ENCODE assay signal across 33 cellular contexts in genomic region chr6:159435701-159436100, GRCh38.
"Had no signal": no experiment of that assay in that cellular context is flagged by ENCODE, and none has a peak within 500 bp of the region (broad histone marks: within the 10 kb centered on the region; RNA-seq: fewer than 3 reads in every experiment).

No MANE protein-coding gene starts in this region.

- H3K27me3 ChIP-seq: MG63 had no signal

- H3K36me3 ChIP-seq: MG63 had no signal

- DNase-seq: Karpas-422, Kasumi-1, MG63, MM.1S, MV-4-11, NCI-H1048, NCI-H1092, NCI-H1092 treated with DMSO at 0.1 percent for 48 hours, NCI-H1105, NCI-H1105 treated with DMSO at 0.1 percent for 48 hours, NCI-H1417, NCI-H1417 treated with DMSO at 0.1 percent for 48 hours, NCI-H1436, NCI-H1436 treated with DMSO at 0.1 percent for 48 hours, NCI-H146, NCI-H1694, NCI-H1694 treated with DMSO at 0.1 percent for 48 hours, NCI-H187, NCI-H187 treated with DMSO at 0.1 percent for 48 hours, NCI-H1930, NCI-H2029, NCI-H2029 treated with DMSO at 0.1 percent for 48 hours, NCI-H2081, NCI-H2081 treated with DMSO at 0.1 percent for 48 hours, NCI-H2107, NCI-H2171, NCI-H2171 treated with DMSO at 0.1 percent for 48 hours, NCI-H2227 treated with DMSO at 0.1 percent for 48 hours, NCI-H226, NCI-H446, NCI-H446 treated with DMSO at 0.1 percent for 48 hours, NCI-H510A had no signal

- H3K4me2 ChIP-seq: KMS-11 had no signal

- H3K9ac ChIP-seq: KMS-11 had no signal

- H3K4me3 ChIP-seq: MG63 had no signal

- H3K27ac ChIP-seq: KMS-11 had no signal
